ENCODE assay signal across 1 cellular context in the genomic region with DNA sequence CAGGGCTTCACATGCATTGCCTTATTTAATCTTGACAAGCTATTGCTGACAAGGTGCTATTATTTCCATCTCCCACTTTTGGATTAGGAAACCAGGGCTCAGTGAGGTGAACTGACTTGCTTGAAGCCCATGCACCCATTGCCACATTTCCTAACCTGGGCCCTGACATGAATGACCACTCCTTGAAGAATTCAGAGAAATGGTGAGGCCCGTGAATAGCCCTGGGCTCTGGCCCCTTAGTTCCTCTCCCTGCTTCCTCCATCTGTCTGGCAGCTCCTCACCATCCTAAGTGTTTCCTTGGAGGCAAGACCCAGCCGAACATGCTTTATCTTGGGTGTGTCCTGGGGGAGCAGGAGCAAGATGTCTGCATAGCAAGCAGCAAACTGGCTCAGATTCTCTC.
TF ChIP-seq lines count a peak whose summit lies in the region.

No MANE protein-coding gene starts in this region.

TF ChIP-seq in GM12878, 131 proteins besides CTCF, POLR2A, EP300 and RAD21 (continued from another document):
- TF ChIP-seq CEBPZ (IDR thresholded peaks at IDR 0.05; ENCODE audit: low read depth, low read length) (no peak), BACH1 (IDR thresholded peaks at IDR 0.05; ENCODE audit: borderline replicate concordance) (no peak), HDGF (IDR thresholded peaks at IDR 0.05) (no peak), TCF7 (IDR thresholded peaks at IDR 0.05; ENCODE audit: borderline replicate concordance) (no peak), PML (IDR thresholded peaks at IDR 0.05; ENCODE audit: low read length) (no peak), HCFC1 (IDR thresholded peaks at IDR 0.05; ENCODE audit: low read length) (no peak), ZBTB40 (IDR thresholded peaks at IDR 0.05; ENCODE audit: borderline replicate concordance) (no peak), FOXM1 (IDR thresholded peaks at IDR 0.05; ENCODE audit: low read depth, low read length) (no peak), SUZ12 (IDR thresholded peaks at IDR 0.05; ENCODE audit: unreplicated experiment) (no peak)
TF ChIP-seq in GM12878: peak in this region for 0.
